Comparison of ENCODE assay signal across 2 cellular contexts in genomic region chr1:89881415-89882058, GRCh38.
TF ChIP-seq lines count a peak whose summit lies in the region.

No MANE protein-coding gene starts in this region.

TF ChIP-seq in GM12891, 5 proteins besides CTCF, POLR2A, EP300 and RAD21 (continued from another document):
- no peak for TF ChIP-seq PAX5 (IDR thresholded peaks at IDR 0.05; ENCODE audit: insufficient read depth, low read length, severe bottlenecking)
- TF ChIP-seq SPI1 (IDR thresholded peaks at IDR 0.05; ENCODE audit: low read depth, low read length), result no peak
- TF ChIP-seq POLR2AphosphoS5 (IDR thresholded peaks at IDR 0.05; ENCODE audit: low read depth, low read length), result no peak

TF ChIP-seq in GM23338, 12 proteins besides CTCF, POLR2A, EP300 and RAD21:
- TF ChIP-seq REST (IDR thresholded peaks at IDR 0.05; ENCODE audit: unreplicated experiment), result no peak
- TF ChIP-seq ZNF114 (CRISPR knock-in tag; IDR thresholded peaks at IDR 0.05), result no peak
- no peak for TF ChIP-seq NANOG (IDR thresholded peaks at IDR 0.05; ENCODE audit: borderline replicate concordance)
- TF ChIP-seq JUNB (IDR thresholded peaks at IDR 0.05; ENCODE audit: unreplicated experiment), result no peak
- TF ChIP-seq CREB1 (CRISPR knock-in tag; IDR thresholded peaks at IDR 0.05; ENCODE audit: low read depth), result no peak
- no peak for TF ChIP-seq EZH2phosphoT487 (IDR thresholded peaks at IDR 0.05; ENCODE audit: unreplicated experiment)
- no peak for TF ChIP-seq STAT1 (IDR thresholded peaks at IDR 0.05; ENCODE audit: unreplicated experiment)
- TF ChIP-seq ZNF331 (CRISPR knock-in tag; IDR thresholded peaks at IDR 0.05; ENCODE audit: low read depth), result no peak
- TF ChIP-seq ZNF462 (CRISPR knock-in tag; IDR thresholded peaks at IDR 0.05), result no peak
- TF ChIP-seq POLR2AphosphoS5 (IDR thresholded peaks at IDR 0.05; ENCODE audit: low read depth), result no peak
- no peak for TF ChIP-seq EZH2 (IDR thresholded peaks at IDR 0.05; ENCODE audit: low read depth, unreplicated experiment)
- TF ChIP-seq ETS1 (IDR thresholded peaks at IDR 0.05), result no peak
TF ChIP-seq in GM23338: peak in this region for 0.
